ENCODE assay signal across 8 cellular contexts in genomic region chr19:49590071-49590970, GRCh38. TPM values are rescaled to one million over a fixed set of nuclear protein-coding genes. Genes with fewer than 3 reads are reported as not detected.
DNase-seq lines count a peak whose midpoint lies in the region; ATAC-seq and TF ChIP-seq lines count a peak whose summit lies in the region.

No MANE protein-coding gene starts in this region.

- TF ChIP-seq CTCF in Calu3 (IDR thresholded peaks at IDR 0.05; ENCODE audit: unreplicated experiment) (no peak), epithelial cell of proximal tubule (conservative IDR thresholded peaks at IDR 0.05; ENCODE audit: low read depth, low read length) (peak; percentile 10)

- peak; percentile 54 for ATAC-seq in GM21381 (IDR thresholded peaks at IDR 0.05; ENCODE audit: unreplicated experiment)

- peak overlapping the region; percentile 88 for H3K27ac Mint-ChIP-seq in Calu3 (ENCODE audit: unreplicated experiment)

- no peaks in the 10 kb centered on the region for H3K9me3 Mint-ChIP-seq in Calu3 (ENCODE audit: low read depth, unreplicated experiment)

- TSS peak; percentile 71 for BruUV-seq in Calu3 (replicated peaks; lab: Mats Ljungman, UMichigan)

- H3K4me3 Mint-ChIP-seq in Calu3 (ENCODE audit: low read depth, unreplicated experiment) = peak overlapping the region; percentile 88

- no peaks in the 10 kb centered on the region for H3K27me3 Mint-ChIP-seq in Calu3 (ENCODE audit: unreplicated experiment)

- CTCF ChIA-PET in Calu3 (lab: Charles Lee) = interaction anchor here (1.4 to 1.5 kb wide), 3 partner anchors 10 to 50 kb away, joined by 3 to 9 read pairs (median 8); partner anchors contain the start of genes NOSIP, PRRG2 and RRAS

- peaks cover 74% of the 10 kb centered on the region for H3K36me3 Mint-ChIP-seq in Calu3 (ENCODE audit: insufficient read depth, unreplicated experiment)

- intact Hi-C loops in Calu3 (cut with micrococcal nuclease; ENCODE audit: unreplicated experiment) = loop anchor here (2.0 kb wide), 1 partner anchor 50 kb away; the partner anchor contains the start of gene RRAS

- DNase-seq in Calu3 = peak; percentile 99
- peak; percentile 98 for DNase-seq in HuH-7.5 (ENCODE audit: low spot score)
- peak; percentile 99 for DNase-seq in OCI-M1 (lab: John Stamatoyannopoulos, UW)
- peak; percentile 91 for DNase-seq in activated T-cell treated with anti-CD3 and anti-CD28 coated beads for 48 hours (ENCODE audit: low read depth)
- peak; percentile 71 for DNase-seq in epithelial cell of proximal tubule (ENCODE audit: low read depth)
- DNase-seq in mucosa of gallbladder (ENCODE audit: low spot score) = peak; percentile 96
- DNase-seq in stimulated activated CD8-positive, alpha-beta memory T cell treated with anti-CD3 and anti-CD28 coated beads, Interleukin-4, amount 100 ng/mL, for 24 hours (ENCODE audit: low read depth) = peak; percentile 88

- peak overlapping the region; percentile 96 for H3K4me3 ChIP-seq in epithelial cell of proximal tubule (ENCODE audit: low read depth, low read length)

- H3K4me1 Mint-ChIP-seq in Calu3 (ENCODE audit: low read depth, unreplicated experiment) = peaks cover 36% of the 10 kb centered on the region

RNA-seq across cellular contexts. Expression of gene PRR12, which starts 0.7 kb away (rescaled TPM):
- 51.4 and 53.0 TPM in 2 replicates for total RNA-seq in Calu3 (2022)
- total RNA-seq in epithelial cell of proximal tubule = 6.7 and 7.8 TPM in 2 replicates
- 42.7 TPM for total RNA-seq in mucosa of gallbladder

RNA-seq across cellular contexts. Expression of gene PRRG2, which starts 9.2 kb away (rescaled TPM):
- total RNA-seq in Calu3 (2022) (19.0 and 22.1 TPM in 2 replicates), epithelial cell of proximal tubule (0.87 and 1.0 TPM in 2 replicates), mucosa of gallbladder (18.2 TPM)

RNA-seq across cellular contexts. Expression of gene NOSIP, which starts 10.0 kb away (rescaled TPM):
- total RNA-seq in Calu3 (2022) = 76.9 and 81.2 TPM in 2 replicates
- 82.4 and 168 TPM in 2 replicates for total RNA-seq in epithelial cell of proximal tubule
- total RNA-seq in mucosa of gallbladder = 56.3 TPM

RNA-seq across cellular contexts. Expression of gene RRAS, which starts 49.6 kb away (rescaled TPM):
- 70.4 and 82.2 TPM in 2 replicates for total RNA-seq in Calu3 (2022)
- 33.5 and 67.2 TPM in 2 replicates for total RNA-seq in epithelial cell of proximal tubule
- total RNA-seq in mucosa of gallbladder = 96.1 TPM

RNA-seq across cellular contexts. Expression of gene SCAF1, which starts 51.7 kb away (rescaled TPM):
- total RNA-seq in Calu3 (2022) (129 and 137 TPM in 2 replicates), epithelial cell of proximal tubule (51.0 and 54.8 TPM in 2 replicates), mucosa of gallbladder (86.0 TPM)

Comparison
In these comparisons a context has a peak if more than half of its experiments do, and no peak if none do; other contexts are left out.
1. Peak in every context shown above with its lines: DNase-seq, ATAC-seq and H3K4me3 ChIP-seq.